23 cellular contexts compared by ENCODE assay signal in the genomic region with DNA sequence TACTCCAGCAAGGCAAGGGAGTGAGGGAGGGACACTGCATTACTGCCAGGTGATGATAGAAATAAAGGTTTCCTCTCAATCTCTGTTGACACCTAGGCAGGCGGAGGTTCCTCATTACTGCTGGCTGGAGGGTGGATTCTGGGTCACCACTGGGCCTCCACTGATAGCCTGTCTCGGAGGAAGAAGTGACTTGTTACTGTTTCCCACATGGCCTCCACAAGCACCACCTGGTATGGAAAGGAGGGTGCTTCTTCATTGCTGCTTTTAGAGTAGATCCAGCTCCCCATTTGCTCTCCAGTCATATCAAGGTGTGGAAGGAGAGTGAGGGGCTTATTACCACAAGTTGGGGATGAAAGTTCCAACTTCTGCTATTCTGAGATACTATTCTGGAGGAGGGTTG. TPM values are rescaled to one million over a fixed set of nuclear protein-coding genes. Genes with fewer than 3 reads are reported as not detected.
DNase-seq lines count a peak whose midpoint lies in the region; ATAC-seq, FAIRE-seq and TF ChIP-seq lines count a peak whose summit lies in the region.
"Had no signal": no experiment of that assay in that cellular context is flagged by ENCODE, and none has a peak within 500 bp of the region (broad histone marks: within the 10 kb centered on the region; RNA-seq: fewer than 3 reads in every experiment).

No MANE protein-coding gene starts in this region.

- no peak overlapping the region for H3K4ac ChIP-seq in trophoblast cell (ENCODE audit: low read depth, low read length)

- TF ChIP-seq EP300 in HepG2 (IDR thresholded peaks at IDR 0.05; ENCODE audit: low read depth in 2 of 2, low read length in 2 of 2) (no peak), HepG2 (CRISPR knock-in tag; IDR thresholded peaks at IDR 0.05; ENCODE audit: borderline replicate concordance) (no peak)

- WGBS in HepG2 (ENCODE audit: low lambda C conversion rate): 100% methylated on average over 2 of the region's 2 CpGs
- 90% methylated on average over 2 of the region's 2 CpGs for WGBS in right lobe of liver (ENCODE audit: insufficient coverage, low coverage, low lambda C conversion rate, missing lambda C conversion rate)
- WGBS in trophoblast cell (ENCODE audit: extremely low coverage, insufficient coverage, insufficient read length): no CpG with 5 or more reads among the region's 2 CpGs

- H3K14ac ChIP-seq in trophoblast cell (ENCODE audit: low read length): no peak overlapping the region

- H4K20me1 ChIP-seq in HepG2 (ENCODE audit: insufficient read depth, low read length): no peaks in the 10 kb centered on the region
- H4K20me1 ChIP-seq: BLaER1 had no signal

- H2AFZ ChIP-seq in HepG2 (ENCODE audit: low read length) (no peak overlapping the region), trophoblast cell (ENCODE audit: insufficient read depth, low read length, poor library complexity) (no peak overlapping the region)

- H2BK120ac ChIP-seq in trophoblast cell (ENCODE audit: insufficient read depth, low read length, poor library complexity): no peak overlapping the region

- H4K91ac ChIP-seq in trophoblast cell (ENCODE audit: low read depth, low read length): no peak overlapping the region

- no peak overlapping the region for H4K12ac ChIP-seq in trophoblast cell (ENCODE audit: low read depth, low read length)

- H2BK12ac ChIP-seq in trophoblast cell (ENCODE audit: low read length): no peak overlapping the region

- H3K4me3 ChIP-seq in HepG2 (replicated peaks in 1 of 3; ENCODE audit: insufficient read depth in 1 of 3, low read depth in 2 of 3, low read length in 3 of 3) (no peak overlapping the region), right lobe of liver (no peak overlapping the region), trophoblast cell (ENCODE audit: low read depth, low read length) (no peak overlapping the region)
- H3K4me3 ChIP-seq: BLaER1 had no signal

- in situ Hi-C loops in HepG2 (cut with HindIII; ENCODE audit: extremely low pct_ligation_motif_present, low pct_unique_long_range_greater_than_20kb): no loop called here

- no peak overlapping the region for H3K18ac ChIP-seq in trophoblast cell (ENCODE audit: low read length)

- H3K27ac ChIP-seq in HepG2 (ENCODE audit: extremely low read length, insufficient read depth, low read length): no peak overlapping the region
- H3K27ac ChIP-seq in right lobe of liver: no peak overlapping the region
- no peak overlapping the region for H3K27ac ChIP-seq in trophoblast cell (ENCODE audit: low read depth, low read length)
- H3K27ac ChIP-seq: BLaER1 had no signal

- CTCF ChIA-PET in HepG2 (lab: Yijun Ruan, JAX; ENCODE audit: low intra/inter-chr PET ratio, low total read pairs): no interaction called here

- H3K23ac ChIP-seq in trophoblast cell (ENCODE audit: low read length): peak overlapping the region; percentile 74

- H2AK5ac ChIP-seq in trophoblast cell (ENCODE audit: low read length): no peak overlapping the region

- peaks cover 3 to 5% of the 10 kb centered on the region in 2 experiments; a peak in 2 of 5 replicates for H3K36me3 ChIP-seq in HepG2 (replicated peaks in 1 of 2; ENCODE audit: control insufficient read depth in 1 of 2, insufficient read depth in 2 of 2, low read length in 2 of 2)
- no peaks in the 10 kb centered on the region for H3K36me3 ChIP-seq in right lobe of liver
- H3K36me3 ChIP-seq in trophoblast cell (ENCODE audit: control insufficient read depth in 1 of 2, insufficient read depth in 2 of 2, low read length in 2 of 2): peaks cover 1 to 3% of the 10 kb centered on the region in 2 experiments
- H3K36me3 ChIP-seq: BE2C had no signal

- TF ChIP-seq POLR2A in HepG2 (IDR thresholded peaks at IDR 0.05; ENCODE audit: insufficient read depth in 1 of 2, low read depth in 2 of 2, low read length in 2 of 2) (no peak), right lobe of liver (IDR thresholded peaks at IDR 0.05) (no peak)

- no peak overlapping the region for H3K9ac ChIP-seq in HepG2 (ENCODE audit: insufficient read depth, low read depth, low read length)
- no peak overlapping the region for H3K9ac ChIP-seq in trophoblast cell (ENCODE audit: low read length)
- H3K9ac ChIP-seq: BLaER1 had no signal

- H3K4me1 ChIP-seq in HepG2 (ENCODE audit: insufficient read depth, low read length): no peaks in the 10 kb centered on the region
- no peaks in the 10 kb centered on the region for H3K4me1 ChIP-seq in right lobe of liver
- H3K4me1 ChIP-seq in trophoblast cell (ENCODE audit: control insufficient read depth in 1 of 2, insufficient read depth in 2 of 2, low read length in 2 of 2): no peaks in the 10 kb centered on the region
- H3K4me1 ChIP-seq: BE2C, BLaER1 had no signal

- no peak overlapping the region for H3K4me2 ChIP-seq in HepG2 (ENCODE audit: low read depth, low read length)
- H3K4me2 ChIP-seq in trophoblast cell (ENCODE audit: low read length): no peak overlapping the region
- H3K4me2 ChIP-seq: BLaER1 had no signal

- intact Hi-C loops in HepG2 (cut with micrococcal nuclease; ENCODE audit: unreplicated experiment): no loop called here
- intact Hi-C loops in right lobe of liver (cut with DNase I): no loop called here

- H3K79me2 ChIP-seq in HepG2 (ENCODE audit: insufficient read depth, low read length): no peaks in the 10 kb centered on the region
- no peaks in the 10 kb centered on the region for H3K79me2 ChIP-seq in trophoblast cell (ENCODE audit: control insufficient read depth, insufficient read depth, low read length, poor library complexity)

- H3K79me1 ChIP-seq in trophoblast cell (ENCODE audit: low read length): no peaks in the 10 kb centered on the region

- no TSS peak for BruUV-seq in HepG2 (replicated peaks; lab: Mats Ljungman, UMichigan)

- H3K27me3 ChIP-seq in HepG2 (ENCODE audit: control insufficient read depth in 1 of 2, insufficient read depth in 2 of 2, low read length in 2 of 2) (no peaks in the 10 kb centered on the region), right lobe of liver (no peaks in the 10 kb centered on the region), trophoblast cell (ENCODE audit: insufficient read depth, low read length) (no peaks in the 10 kb centered on the region)
- H3K27me3 ChIP-seq: BE2C, BLaER1 had no signal

- POLR2A ChIA-PET in HepG2 (lab: Yijun Ruan, JAX): no interaction called here

- ATAC-seq in HepG2: no peak
- no peak for ATAC-seq in right lobe of liver
- no peak for ATAC-seq in HG02884 (IDR thresholded peaks at IDR 0.05; ENCODE audit: unreplicated experiment)

- no peak for DNase-seq in HepG2 (ENCODE audit: low spot score)
- no peak for DNase-seq in right lobe of liver
- no peak for DNase-seq in trophoblast cell
- no peak for DNase-seq in DMS 273 (lab: John Stamatoyannopoulos, UW; ENCODE audit: unreplicated experiment)
- DNase-seq: 8988T; ACHN; BE2C; C1 segment of cervical spinal cord; CD4-positive, alpha-beta memory T cell; CD4-positive, CD25-positive, alpha-beta regulatory T cell; CD8-positive, alpha-beta memory T cell; COR-L47; DMS79 treated with DMSO at 0.1 percent for 48 hours; GF-D8 had no signal

- no peak for TF ChIP-seq RAD21 in HepG2 (CRISPR knock-in tag; IDR thresholded peaks at IDR 0.05)

- H4K8ac ChIP-seq in trophoblast cell (ENCODE audit: low read depth, low read length): no peak overlapping the region

- TF ChIP-seq CTCF in HepG2 (CRISPR knock-in tag; IDR thresholded peaks at IDR 0.05) (no peak), right lobe of liver (IDR thresholded peaks at IDR 0.05) (no peak)

- no peak overlapping the region for H2BK5ac ChIP-seq in trophoblast cell (ENCODE audit: low read depth, low read length, poor library complexity)

- no peak for FAIRE-seq in HepG2 (lab: Jason Lieb, UNC)
- FAIRE-seq: A204.1, G401.6, GM12891, GM19239 had no signal

- H3K9me3 ChIP-seq in HepG2 (ENCODE audit: low read length) (no peaks in the 10 kb centered on the region), right lobe of liver (no peaks in the 10 kb centered on the region), trophoblast cell (ENCODE audit: insufficient read depth, low read depth, low read length) (no peaks in the 10 kb centered on the region)
- H3K9me3 ChIP-seq: BE2C, BLaER1 had no signal

RNA-seq across cellular contexts. Expression of gene PRR4, which starts 6.4 kb away (rescaled TPM):
- total RNA-seq in HepG2 (2016; rRNA removed; fragmentation: Illumina TruSeq; extraction: Trizol) (1.2 and 2.3 TPM in 2 replicates), right lobe of liver (1 to 10 TPM in 2 of 6 experiments, under 1 TPM in 4; 0.68 to 1.6 (median 0.99) TPM)
- total RNA-seq in HepG2 (2016; cell fraction: cytosol; rRNA removed; fragmentation: Illumina TruSeq; extraction: Trizol; ENCODE audit: low read depth): 2.2 and 3.3 TPM in 2 replicates
- 1.6 and 1.8 TPM in 2 replicates for total RNA-seq in HepG2 (2016; cell fraction: insoluble cytoplasmic fraction; rRNA removed; fragmentation: Illumina TruSeq; extraction: Trizol)
- 1.1 and 1.9 TPM in 2 replicates for total RNA-seq in HepG2 (2016; cell fraction: membrane; rRNA removed; fragmentation: Illumina TruSeq; extraction: Trizol)
- 9.0 and 10.0 TPM in 2 replicates for total RNA-seq in HepG2 (2016; cell fraction: nucleus; rRNA removed; fragmentation: Illumina TruSeq; extraction: Trizol)
- 5.4 and 6.0 TPM in 2 replicates for polyA plus RNA-seq in HepG2 (2011; rRNA removed)
- 1.1 and 2.5 TPM in 2 replicates for polyA plus RNA-seq in HepG2 (2011; cell fraction: cytosol; rRNA removed)
- polyA plus RNA-seq in HepG2 (2011; cell fraction: nucleus; rRNA removed): 15.3 and 20.3 TPM in 2 replicates
- 2.8 and 3.5 TPM in 2 replicates for polyA plus RNA-seq in HepG2 (2012)
- polyA plus RNA-seq in HepG2 (2016; cell fraction: cytosol; fragmentation: Illumina TruSeq; extraction: Trizol; ENCODE audit: low read depth): 2.4 and 2.6 TPM in 2 replicates
- 1.0 TPM in 1 of 2 replicates, not detected in the other for polyA plus RNA-seq in HepG2 (2016; cell fraction: insoluble cytoplasmic fraction; fragmentation: Illumina TruSeq; extraction: Trizol; ENCODE audit: low read depth)
- 1.7 and 3.2 TPM in 2 replicates for polyA plus RNA-seq in HepG2 (2016; cell fraction: membrane; fragmentation: Illumina TruSeq; extraction: Trizol; ENCODE audit: low read depth)
- polyA plus RNA-seq in HepG2 (2016; cell fraction: nucleus; fragmentation: Illumina TruSeq; extraction: Trizol; ENCODE audit: insufficient read depth, low read depth): 9.3 and 13.9 TPM in 2 replicates
- 13.4 and 16.6 TPM in 2 replicates for polyA minus RNA-seq in HepG2 (2011; rRNA and poly(A)+ RNA removed; ENCODE audit: low replicate concordance)
- 1.6 TPM in 1 of 2 replicates, not detected in the other for polyA minus RNA-seq in HepG2 (2011; cell fraction: cytosol; rRNA and poly(A)+ RNA removed)
- polyA minus RNA-seq in HepG2 (2011; cell fraction: nucleus; rRNA and poly(A)+ RNA removed): 46.4 and 48.7 TPM in 2 replicates
- polyA plus RNA-seq in trophoblast cell (2013): 3.4 and 3.9 TPM in 2 replicates
- polyA plus RNA-seq: CD14-positive monocyte had no signal

RNA-seq across cellular contexts. Expression of gene TAS2R10, which starts 16.7 kb away (rescaled TPM):
- total RNA-seq in HepG2 (2016; rRNA removed; fragmentation: Illumina TruSeq; extraction: Trizol) (1.00 TPM in 1 of 2 replicates, not detected in the other), right lobe of liver (under 1 TPM in 3 of 6 experiments, not detected in 3; 0.37 to 0.65 (median 0.39) TPM)
- not detected in 2 replicates for total RNA-seq in HepG2 (2016; cell fraction: cytosol; rRNA removed; fragmentation: Illumina TruSeq; extraction: Trizol; ENCODE audit: low read depth)
- total RNA-seq in HepG2 (2016; cell fraction: insoluble cytoplasmic fraction; rRNA removed; fragmentation: Illumina TruSeq; extraction: Trizol): 0.45 TPM in 1 of 2 replicates, not detected in the other
- total RNA-seq in HepG2 (2016; cell fraction: membrane; rRNA removed; fragmentation: Illumina TruSeq; extraction: Trizol): not detected in 2 replicates
- total RNA-seq in HepG2 (2016; cell fraction: nucleus; rRNA removed; fragmentation: Illumina TruSeq; extraction: Trizol): 5.3 and 6.2 TPM in 2 replicates
- polyA plus RNA-seq in HepG2 (2011; rRNA removed): 0.98 and 1.1 TPM in 2 replicates
- polyA plus RNA-seq in HepG2 (2011; cell fraction: cytosol; rRNA removed): not detected in 2 replicates
- 1.3 and 3.1 TPM in 2 replicates for polyA plus RNA-seq in HepG2 (2011; cell fraction: nucleus; rRNA removed)
- 0.77 and 0.78 TPM in 2 replicates for polyA plus RNA-seq in HepG2 (2012)
- polyA plus RNA-seq in HepG2 (2016; cell fraction: cytosol; fragmentation: Illumina TruSeq; extraction: Trizol; ENCODE audit: low read depth): not detected in 2 replicates
- polyA plus RNA-seq in HepG2 (2016; cell fraction: insoluble cytoplasmic fraction; fragmentation: Illumina TruSeq; extraction: Trizol; ENCODE audit: low read depth): 0.23 TPM in 1 of 2 replicates, not detected in the other
- polyA plus RNA-seq in HepG2 (2016; cell fraction: membrane; fragmentation: Illumina TruSeq; extraction: Trizol; ENCODE audit: low read depth): not detected in 2 replicates
- 1.9 and 2.4 TPM in 2 replicates for polyA plus RNA-seq in HepG2 (2016; cell fraction: nucleus; fragmentation: Illumina TruSeq; extraction: Trizol; ENCODE audit: insufficient read depth, low read depth)
- polyA minus RNA-seq in HepG2 (2011; rRNA and poly(A)+ RNA removed; ENCODE audit: low replicate concordance): 0.20 and 1.6 TPM in 2 replicates
- polyA minus RNA-seq in HepG2 (2011; cell fraction: cytosol; rRNA and poly(A)+ RNA removed): not detected in 2 replicates
- polyA minus RNA-seq in HepG2 (2011; cell fraction: nucleus; rRNA and poly(A)+ RNA removed): 27.5 and 31.0 TPM in 2 replicates
- polyA plus RNA-seq in trophoblast cell (2013): 0.11 and 0.14 TPM in 2 replicates
- total RNA-seq: CD4-positive, CD25-positive, alpha-beta regulatory T cell had no signal
- polyA plus RNA-seq: CD14-positive monocyte; CD4-positive, alpha-beta memory T cell; CD4-positive, CD25-positive, alpha-beta regulatory T cell; CD8-positive, alpha-beta memory T cell had no signal

RNA-seq across cellular contexts. Expression of gene TAS2R9, which starts 32.9 kb away (rescaled TPM):
- 0.11 TPM in 1 of 2 replicates, not detected in the other for total RNA-seq in HepG2 (2016; rRNA removed; fragmentation: Illumina TruSeq; extraction: Trizol)
- total RNA-seq in HepG2 (2016; cell fraction: cytosol; rRNA removed; fragmentation: Illumina TruSeq; extraction: Trizol; ENCODE audit: low read depth): not detected in 2 replicates
- 0.13 TPM in 1 of 2 replicates, not detected in the other for total RNA-seq in HepG2 (2016; cell fraction: insoluble cytoplasmic fraction; rRNA removed; fragmentation: Illumina TruSeq; extraction: Trizol)
- total RNA-seq in HepG2 (2016; cell fraction: membrane; rRNA removed; fragmentation: Illumina TruSeq; extraction: Trizol): not detected in 2 replicates
- 0.47 and 0.50 TPM in 2 replicates for total RNA-seq in HepG2 (2016; cell fraction: nucleus; rRNA removed; fragmentation: Illumina TruSeq; extraction: Trizol)
- polyA plus RNA-seq in HepG2 (2011; rRNA removed): not detected in 2 replicates
- not detected in 2 replicates for polyA plus RNA-seq in HepG2 (2011; cell fraction: cytosol; rRNA removed)
- 0.21 and 0.53 TPM in 2 replicates for polyA plus RNA-seq in HepG2 (2011; cell fraction: nucleus; rRNA removed)
- not detected in 2 replicates for polyA plus RNA-seq in HepG2 (2012)
- polyA plus RNA-seq in HepG2 (2016; cell fraction: cytosol; fragmentation: Illumina TruSeq; extraction: Trizol; ENCODE audit: low read depth): not detected in 2 replicates
- not detected in 2 replicates for polyA plus RNA-seq in HepG2 (2016; cell fraction: insoluble cytoplasmic fraction; fragmentation: Illumina TruSeq; extraction: Trizol; ENCODE audit: low read depth)
- not detected in 2 replicates for polyA plus RNA-seq in HepG2 (2016; cell fraction: membrane; fragmentation: Illumina TruSeq; extraction: Trizol; ENCODE audit: low read depth)
- not detected in 2 replicates for polyA plus RNA-seq in HepG2 (2016; cell fraction: nucleus; fragmentation: Illumina TruSeq; extraction: Trizol; ENCODE audit: insufficient read depth, low read depth)
- 0.64 and 4.3 TPM in 2 replicates for polyA minus RNA-seq in HepG2 (2011; rRNA and poly(A)+ RNA removed; ENCODE audit: low replicate concordance)
- not detected in 2 replicates for polyA minus RNA-seq in HepG2 (2011; cell fraction: cytosol; rRNA and poly(A)+ RNA removed)
- 10.2 and 11.3 TPM in 2 replicates for polyA minus RNA-seq in HepG2 (2011; cell fraction: nucleus; rRNA and poly(A)+ RNA removed)
- not detected for total RNA-seq in right lobe of liver
- not detected in 2 replicates for polyA plus RNA-seq in trophoblast cell (2013)
- total RNA-seq: A673; CD4-positive, alpha-beta memory T cell; CD4-positive, CD25-positive, alpha-beta regulatory T cell; CD8-positive, alpha-beta memory T cell had no signal
- polyA plus RNA-seq: AG04450; CD14-positive monocyte; CD4-positive, alpha-beta memory T cell; CD8-positive, alpha-beta memory T cell had no signal

RNA-seq across cellular contexts. Expression of gene TAS2R8, which starts 35.8 kb away (rescaled TPM):
- total RNA-seq in HepG2 (2016; rRNA removed; fragmentation: Illumina TruSeq; extraction: Trizol): 0.09 TPM in 1 of 2 replicates, not detected in the other
- total RNA-seq in HepG2 (2016; cell fraction: cytosol; rRNA removed; fragmentation: Illumina TruSeq; extraction: Trizol; ENCODE audit: low read depth): not detected in 2 replicates
- total RNA-seq in HepG2 (2016; cell fraction: insoluble cytoplasmic fraction; rRNA removed; fragmentation: Illumina TruSeq; extraction: Trizol): not detected in 2 replicates
- total RNA-seq in HepG2 (2016; cell fraction: membrane; rRNA removed; fragmentation: Illumina TruSeq; extraction: Trizol): not detected in 2 replicates
- total RNA-seq in HepG2 (2016; cell fraction: nucleus; rRNA removed; fragmentation: Illumina TruSeq; extraction: Trizol): 0.31 and 0.41 TPM in 2 replicates
- not detected in 2 replicates for polyA plus RNA-seq in HepG2 (2011; rRNA removed)
- polyA plus RNA-seq in HepG2 (2011; cell fraction: cytosol; rRNA removed): not detected in 2 replicates
- polyA plus RNA-seq in HepG2 (2011; cell fraction: nucleus; rRNA removed): 0.10 TPM in 1 of 2 replicates, not detected in the other
- not detected in 2 replicates for polyA plus RNA-seq in HepG2 (2012)
- polyA plus RNA-seq in HepG2 (2016; cell fraction: cytosol; fragmentation: Illumina TruSeq; extraction: Trizol; ENCODE audit: low read depth): not detected in 2 replicates
- polyA plus RNA-seq in HepG2 (2016; cell fraction: insoluble cytoplasmic fraction; fragmentation: Illumina TruSeq; extraction: Trizol; ENCODE audit: low read depth): not detected in 2 replicates
- not detected in 2 replicates for polyA plus RNA-seq in HepG2 (2016; cell fraction: membrane; fragmentation: Illumina TruSeq; extraction: Trizol; ENCODE audit: low read depth)
- polyA plus RNA-seq in HepG2 (2016; cell fraction: nucleus; fragmentation: Illumina TruSeq; extraction: Trizol; ENCODE audit: insufficient read depth, low read depth): not detected in 2 replicates
- 0.30 and 0.40 TPM in 2 replicates for polyA minus RNA-seq in HepG2 (2011; rRNA and poly(A)+ RNA removed; ENCODE audit: low replicate concordance)
- not detected in 2 replicates for polyA minus RNA-seq in HepG2 (2011; cell fraction: cytosol; rRNA and poly(A)+ RNA removed)
- 3.7 and 4.6 TPM in 2 replicates for polyA minus RNA-seq in HepG2 (2011; cell fraction: nucleus; rRNA and poly(A)+ RNA removed)
- not detected for total RNA-seq in right lobe of liver
- not detected in 2 replicates for polyA plus RNA-seq in trophoblast cell (2013)
- total RNA-seq: A673; CD4-positive, alpha-beta memory T cell; CD4-positive, CD25-positive, alpha-beta regulatory T cell; CD8-positive, alpha-beta memory T cell had no signal
- polyA plus RNA-seq: CD14-positive monocyte; CD4-positive, alpha-beta memory T cell; CD4-positive, CD25-positive, alpha-beta regulatory T cell; CD8-positive, alpha-beta memory T cell had no signal

RNA-seq across cellular contexts. Expression of gene TAS2R7, which starts 40.4 kb away (rescaled TPM):
- not detected in 2 replicates for total RNA-seq in HepG2 (2016; rRNA removed; fragmentation: Illumina TruSeq; extraction: Trizol)
- not detected in 2 replicates for total RNA-seq in HepG2 (2016; cell fraction: cytosol; rRNA removed; fragmentation: Illumina TruSeq; extraction: Trizol; ENCODE audit: low read depth)
- not detected in 2 replicates for total RNA-seq in HepG2 (2016; cell fraction: insoluble cytoplasmic fraction; rRNA removed; fragmentation: Illumina TruSeq; extraction: Trizol)
- total RNA-seq in HepG2 (2016; cell fraction: membrane; rRNA removed; fragmentation: Illumina TruSeq; extraction: Trizol): not detected in 2 replicates
- total RNA-seq in HepG2 (2016; cell fraction: nucleus; rRNA removed; fragmentation: Illumina TruSeq; extraction: Trizol): 0.37 TPM in 1 of 2 replicates, not detected in the other
- polyA plus RNA-seq in HepG2 (2011; rRNA removed): not detected in 2 replicates
- polyA plus RNA-seq in HepG2 (2011; cell fraction: cytosol; rRNA removed): not detected in 2 replicates
- 0.26 TPM in 1 of 2 replicates, not detected in the other for polyA plus RNA-seq in HepG2 (2011; cell fraction: nucleus; rRNA removed)
- not detected in 2 replicates for polyA plus RNA-seq in HepG2 (2012)
- not detected in 2 replicates for polyA plus RNA-seq in HepG2 (2016; cell fraction: cytosol; fragmentation: Illumina TruSeq; extraction: Trizol; ENCODE audit: low read depth)
- polyA plus RNA-seq in HepG2 (2016; cell fraction: insoluble cytoplasmic fraction; fragmentation: Illumina TruSeq; extraction: Trizol; ENCODE audit: low read depth): not detected in 2 replicates
- polyA plus RNA-seq in HepG2 (2016; cell fraction: membrane; fragmentation: Illumina TruSeq; extraction: Trizol; ENCODE audit: low read depth): not detected in 2 replicates
- polyA plus RNA-seq in HepG2 (2016; cell fraction: nucleus; fragmentation: Illumina TruSeq; extraction: Trizol; ENCODE audit: insufficient read depth, low read depth): not detected in 2 replicates
- polyA minus RNA-seq in HepG2 (2011; rRNA and poly(A)+ RNA removed; ENCODE audit: low replicate concordance): 0.54 and 1.3 TPM in 2 replicates
- polyA minus RNA-seq in HepG2 (2011; cell fraction: cytosol; rRNA and poly(A)+ RNA removed): not detected in 2 replicates
- 2.6 and 2.8 TPM in 2 replicates for polyA minus RNA-seq in HepG2 (2011; cell fraction: nucleus; rRNA and poly(A)+ RNA removed)
- total RNA-seq in right lobe of liver: not detected
- not detected in 2 replicates for polyA plus RNA-seq in trophoblast cell (2013)
- total RNA-seq: A673; CD4-positive, alpha-beta memory T cell; CD4-positive, CD25-positive, alpha-beta regulatory T cell; CD8-positive, alpha-beta memory T cell had no signal
- polyA plus RNA-seq: AG04450; CD14-positive monocyte; CD4-positive, alpha-beta memory T cell; CD4-positive, CD25-positive, alpha-beta regulatory T cell; CD8-positive, alpha-beta memory T cell had no signal
